ENCODE assay signal across 34 cellular contexts in the genomic region with DNA sequence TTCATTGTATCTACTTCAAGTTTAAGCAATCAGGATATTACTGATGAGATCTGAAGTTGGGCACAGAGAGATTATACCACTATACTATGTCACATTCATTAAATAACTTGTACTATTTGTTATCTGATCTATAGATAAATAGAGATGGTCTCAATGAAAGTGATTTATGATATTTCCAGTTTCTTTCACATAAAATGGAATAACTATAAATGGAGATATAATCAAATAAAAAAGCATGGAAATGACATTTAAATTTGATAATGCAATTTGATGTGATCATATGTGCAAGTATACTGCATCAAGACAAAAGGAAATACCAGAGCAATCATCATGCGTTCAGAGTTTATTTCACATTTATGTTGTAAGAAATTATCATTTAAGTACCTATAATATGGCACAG.
"Had no signal": no experiment of that assay in that cellular context is flagged by ENCODE, and none has a peak within 500 bp of the region (broad histone marks: within the 10 kb centered on the region; RNA-seq: fewer than 3 reads in every experiment).

No MANE protein-coding gene starts in this region.

- H3K4me2 ChIP-seq: KMS-11 had no signal

- H3K9ac ChIP-seq: KMS-11 had no signal

- H3K9me3 ChIP-seq: MG63 had no signal

- DNase-seq: Karpas-422, Kasumi-1, MG63, MM.1S, MV-4-11, NCI-H1048, NCI-H1092, NCI-H1092 treated with DMSO at 0.1 percent for 48 hours, NCI-H1105, NCI-H1105 treated with DMSO at 0.1 percent for 48 hours, NCI-H1417, NCI-H1417 treated with DMSO at 0.1 percent for 48 hours, NCI-H1436, NCI-H1436 treated with DMSO at 0.1 percent for 48 hours, NCI-H146, NCI-H1694, NCI-H1694 treated with DMSO at 0.1 percent for 48 hours, NCI-H187, NCI-H187 treated with DMSO at 0.1 percent for 48 hours, NCI-H1930, NCI-H2029, NCI-H2029 treated with DMSO at 0.1 percent for 48 hours, NCI-H2081, NCI-H2081 treated with DMSO at 0.1 percent for 48 hours, NCI-H2107, NCI-H2171, NCI-H2171 treated with DMSO at 0.1 percent for 48 hours, NCI-H2227 treated with DMSO at 0.1 percent for 48 hours, NCI-H226, NCI-H345, NCI-H446, NCI-H446 treated with DMSO at 0.1 percent for 48 hours, NCI-H510A had no signal

- H3K36me3 ChIP-seq: MG63 had no signal

- H3K27ac ChIP-seq: KMS-11 had no signal

- H3K4me3 ChIP-seq: MG63 had no signal

- H3K27me3 ChIP-seq: MG63 had no signal
